In genomic region chr2:168118733-168119518, GRCh38 we compare ENCODE assay signal across 8 cellular contexts.
DNase-seq lines count a peak whose midpoint lies in the region; ATAC-seq, FAIRE-seq and TF ChIP-seq lines count a peak whose summit lies in the region.

No MANE protein-coding gene starts in this region.

- TF ChIP-seq POLR2A in GM12878 (IDR thresholded peaks at IDR 0.05; ENCODE audit: low read depth, low read length): no peak

- no peak overlapping the region for H3K27ac ChIP-seq in GM12878 (ENCODE audit: control insufficient read depth, insufficient read depth)

- WGBS in GM12878 (ENCODE audit: insufficient coverage, insufficient replicate concordance, low lambda C conversion rate, missing lambda C conversion rate): 9% methylated on average over 10 of the region's 10 CpGs

- CTCF ChIA-PET in GM12878 (lab: Yijun Ruan, JAX): interaction anchor here (0.6 to 4.7 kb wide), 47 partner anchors 11 to 1646 kb away, joined by 3 to 59 read pairs (median 4); no protein-coding TSS in a partner anchor

- BruUV-seq in GM12878 (replicated peaks; lab: Mats Ljungman, UMichigan): no TSS peak

- TF ChIP-seq RAD21 in GM12878 (IDR thresholded peaks at IDR 0.05; ENCODE audit: insufficient read depth, low read depth, low read length): peak; percentile 76

- RAD21 ChIA-PET in GM12878 (lab: Charles Lee; ENCODE audit: unreplicated experiment): interaction anchor here (0.7 to 1.9 kb wide), 13 partner anchors 9 to 1596 kb away, joined by 3 to 10 read pairs (median 4); no protein-coding TSS in a partner anchor

- H3K9me3 ChIP-seq in GM12878 (replicated peaks; ENCODE audit: control insufficient read depth, insufficient read depth, low read length): no peaks in the 10 kb centered on the region

- no peaks in the 10 kb centered on the region for H3K79me2 ChIP-seq in GM12878 (ENCODE audit: control insufficient read depth, insufficient read depth, low read length)

- SMC1A ChIA-PET in GM12878 (lab: Charles Lee; ENCODE audit: uncharacterized antibody, unreplicated experiment): interaction anchor here (0.7 to 3.5 kb wide), 16 partner anchors 10 to 1581 kb away, joined by 3 to 20 read pairs (median 4); no protein-coding TSS in a partner anchor

- no peaks in the 10 kb centered on the region for H3K4me1 ChIP-seq in GM12878 (ENCODE audit: control insufficient read depth, insufficient read depth, low read length)

- peak; percentile 51 to 64 (median 58) for TF ChIP-seq CTCF in GM12878 (IDR thresholded peaks at IDR 0.05 in 2 of 3, conservative IDR thresholded peaks at IDR 0.05 in 1 of 3; ENCODE audit: control insufficient read depth in 2 of 3, extremely low read depth in 1 of 3, insufficient read depth in 1 of 3, low read depth in 3 of 3, low read length in 3 of 3)

- H2AFZ ChIP-seq in GM12878 (ENCODE audit: control insufficient read depth, low read depth, low read length): no peak overlapping the region

- POLR2A ChIA-PET in GM12878 (lab: Charles Lee): no interaction called here

- in situ Hi-C loops in GM12878 (cut with MboI): loop anchor here (5.0 kb wide), 1 partner anchor 1582 kb away; no protein-coding TSS in a partner anchor

- no peak overlapping the region for H3K4me2 ChIP-seq in GM12878 (ENCODE audit: control insufficient read depth, insufficient read depth)

- H3K9ac ChIP-seq in GM12878 (ENCODE audit: control insufficient read depth, insufficient read depth, low read length): no peak overlapping the region

- no peaks in the 10 kb centered on the region for H3K36me3 ChIP-seq in GM12878 (ENCODE audit: control insufficient read depth in 2 of 2, insufficient read depth in 2 of 2, low read length in 1 of 2)

- no peaks in the 10 kb centered on the region for H4K20me1 ChIP-seq in GM12878 (ENCODE audit: control insufficient read depth, insufficient read depth)

- no peak for TF ChIP-seq EP300 in GM12878 (IDR thresholded peaks at IDR 0.05; ENCODE audit: borderline replicate concordance in 1 of 2, control insufficient read depth in 1 of 2, low read depth in 2 of 2, low read length in 2 of 2)

- 0 out of 4 replicates have a peak, but pooled peaks cover 0 to 6% of the 10 kb centered on the region in 2 experiments for H3K27me3 ChIP-seq in GM12878 (replicated peaks in 1 of 2; ENCODE audit: control insufficient read depth in 2 of 2, insufficient read depth in 2 of 2, low read length in 1 of 2)

- DNase-seq in COR-L47 (lab: John Stamatoyannopoulos, UW) (peak; percentile 69), NCI-H526 treated with DMSO at 0.1 percent for 48 hours (lab: John Stamatoyannopoulos, UW) (peak; percentile 47), GM12878 (ENCODE audit: low read depth, low spot score) (no peak), inferior parietal cortex (ENCODE audit: extremely low spot score) (peak; percentile 94), stromal cell of bone marrow (ENCODE audit: low read depth) (peak; percentile 73)
- no peak for DNase-seq in activated CD8-positive, alpha-beta memory T cell treated with anti-CD3 and anti-CD28 coated beads, Interleukin-2, amount 50 U/mL, for 48 hours

- no peak for FAIRE-seq in GM12878 (lab: Jason Lieb, UNC)

- H3K4me3 ChIP-seq in GM12878: no peak overlapping the region

- intact Hi-C loops in GM12878 (cut with micrococcal nuclease; ENCODE audit: unreplicated experiment): loop anchor here (1.0 to 10.0 kb wide), 5 partner anchors 154 to 1580 kb away; no protein-coding TSS in a partner anchor

- ATAC-seq in GM18909 (IDR thresholded peaks at IDR 0.05; ENCODE audit: poor library complexity, unreplicated experiment) (peak; percentile 77), HG03378 (IDR thresholded peaks at IDR 0.05; ENCODE audit: unreplicated experiment) (peak; percentile 73), GM12878 (peak; percentile 92)

TF ChIP-seq in GM12878, 131 proteins besides CTCF, POLR2A, EP300 and RAD21:
- peak; percentile 46; the same call in 1 of the 2 replicates for TF ChIP-seq SMC3 (IDR thresholded peaks at IDR 0.05; ENCODE audit: borderline replicate concordance, low read length)
- TF ChIP-seq ZNF384 (IDR thresholded peaks at IDR 0.05; ENCODE audit: borderline replicate concordance, low read depth, low read length): no peak
- no peak for TF ChIP-seq CHD4 (IDR thresholded peaks at IDR 0.05)
- TF ChIP-seq ZNF274 (IDR thresholded peaks at IDR 0.05; ENCODE audit: insufficient read depth, insufficient read length): no peak
- no peak for TF ChIP-seq CREB1 (IDR thresholded peaks at IDR 0.05; ENCODE audit: low read depth)
- TF ChIP-seq, protein P1, sequence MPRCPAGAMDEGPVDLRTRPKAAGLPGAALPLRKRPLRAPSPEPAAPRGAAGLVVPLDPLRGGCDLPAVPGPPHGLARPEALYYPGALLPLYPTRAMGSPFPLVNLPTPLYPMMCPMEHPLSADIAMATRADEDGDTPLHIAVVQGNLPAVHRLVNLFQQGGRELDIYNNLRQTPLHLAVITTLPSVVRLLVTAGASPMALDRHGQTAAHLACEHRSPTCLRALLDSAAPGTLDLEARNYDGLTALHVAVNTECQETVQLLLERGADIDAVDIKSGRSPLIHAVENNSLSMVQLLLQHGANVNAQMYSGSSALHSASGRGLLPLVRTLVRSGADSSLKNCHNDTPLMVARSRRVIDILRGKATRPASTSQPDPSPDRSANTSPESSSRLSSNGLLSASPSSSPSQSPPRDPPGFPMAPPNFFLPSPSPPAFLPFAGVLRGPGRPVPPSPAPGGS (IDR thresholded peaks at IDR 0.05; ENCODE audit: borderline replicate concordance, insufficient read depth, low read depth, low read length, poor library complexity, severe bottlenecking): no peak
- TF ChIP-seq, protein P2, sequence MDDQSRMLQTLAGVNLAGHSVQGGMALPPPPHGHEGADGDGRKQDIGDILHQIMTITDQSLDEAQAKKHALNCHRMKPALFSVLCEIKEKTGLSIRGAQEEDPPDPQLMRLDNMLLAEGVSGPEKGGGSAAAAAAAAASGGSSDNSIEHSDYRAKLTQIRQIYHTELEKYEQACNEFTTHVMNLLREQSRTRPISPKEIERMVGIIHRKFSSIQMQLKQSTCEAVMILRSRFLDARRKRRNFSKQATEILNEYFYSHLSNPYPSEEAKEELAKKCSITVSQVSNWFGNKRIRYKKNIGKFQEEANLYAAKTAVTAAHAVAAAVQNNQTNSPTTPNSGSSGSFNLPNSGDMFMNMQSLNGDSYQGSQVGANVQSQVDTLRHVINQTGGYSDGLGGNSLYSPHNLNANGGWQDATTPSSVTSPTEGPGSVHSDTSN (IDR thresholded peaks at IDR 0.05; ENCODE audit: insufficient replicate concordance, low read depth, low read length): no peak
- TF ChIP-seq EGR1 (IDR thresholded peaks at IDR 0.05; ENCODE audit: borderline replicate concordance in 1 of 2, low read depth in 2 of 2, low read length in 2 of 2): no peak

Comparison
In these comparisons a context has a peak if more than half of its experiments do, and no peak if none do; other contexts are left out.
1. DNase-seq: peak in COR-L47 (single experiment), NCI-H526 treated with DMSO at 0.1 percent for 48 hours (single experiment), inferior parietal cortex (single experiment) and stromal cell of bone marrow (single experiment); none in GM12878 (single experiment) and activated CD8-positive, alpha-beta memory T cell treated with anti-CD3 and anti-CD28 coated beads, Interleukin-2, amount 50 U/mL, for 48 hours (single experiment).
2. Peak in every context shown above with its lines, with median percentiles within 50 percentile points of each other: ATAC-seq.